Comparison of ENCODE assay signal across 25 cellular contexts in the genomic region with DNA sequence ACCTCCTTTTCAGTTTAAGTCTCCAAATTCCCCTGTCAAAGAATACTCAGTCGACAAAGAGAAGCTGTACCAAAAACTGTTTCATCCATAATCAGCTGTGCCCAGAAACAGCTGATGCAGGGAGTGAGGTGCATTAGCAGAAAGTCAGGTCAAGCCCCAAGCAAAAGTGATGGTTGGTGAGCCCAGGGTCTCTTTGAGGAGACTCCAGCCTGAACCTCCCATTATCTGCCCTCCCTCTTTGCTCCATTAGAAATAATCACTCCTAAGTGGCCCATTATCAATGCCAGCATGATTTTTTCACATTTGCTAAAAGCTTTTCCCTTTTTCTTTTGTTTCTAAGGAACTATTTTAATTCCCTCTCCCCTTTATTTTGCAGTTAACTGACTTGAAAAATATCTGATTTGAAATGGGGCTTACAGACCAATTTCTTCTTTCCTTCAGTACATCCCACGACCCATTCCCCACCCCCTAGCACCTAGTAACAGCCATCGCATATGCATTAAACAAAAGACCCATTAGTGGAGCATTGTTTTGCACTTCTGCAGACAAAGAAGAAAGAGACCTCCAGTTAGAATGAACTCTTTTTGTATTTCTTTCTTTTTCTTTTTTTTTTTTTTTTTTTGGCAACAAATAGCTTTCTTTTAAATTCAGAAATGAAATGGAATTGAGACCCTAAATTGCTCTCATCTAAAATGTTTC.
"Had no signal": no experiment of that assay in that cellular context is flagged by ENCODE, and none has a peak within 500 bp of the region (broad histone marks: within the 10 kb centered on the region; RNA-seq: fewer than 3 reads in every experiment).

No MANE protein-coding gene starts in this region.

- H3K9me3 ChIP-seq: body of pancreas, neutrophil, ovary, prostate gland, spleen, thoracic aorta, vagina had no signal

- H3K4me1 ChIP-seq: body of pancreas, prostate gland, spleen, vagina had no signal

- H3K27me3 Mint-ChIP-seq: activated naive CD8-positive, alpha-beta T cell treated with anti-CD3 and anti-CD28 coated beads, Interleukin-2, amount 50 U/mL, for 24 hours; natural killer cell treated with Interleukin-12 subunit alpha and Interleukin-12 subunit beta and Interleukin-15 and Interleukin-18, amount 100 ng/mL, for 72 hours; type B pancreatic cell had no signal

- H3K4me3 ChIP-seq: body of pancreas, cardiac muscle cell, ovary, prostate gland, spleen, thoracic aorta, vagina had no signal

- H3K27ac ChIP-seq: body of pancreas, cardiac muscle cell, epithelial cell of prostate, neutrophil, ovary, prostate gland, spleen, thoracic aorta, vagina, VCaP had no signal

- H3K27me3 ChIP-seq: body of pancreas, cardiac muscle cell, neutrophil, ovary, spleen, vagina had no signal

- H3K36me3 ChIP-seq: cardiac muscle cell, neutrophil, ovary, prostate gland, spleen, thoracic aorta, vagina had no signal

- H3K4me3 Mint-ChIP-seq: activated CD8-positive, alpha-beta T cell treated with anti-CD3 and anti-CD28 coated beads, Interleukin-2, amount 10 ng/mL, durations not matched to agents 7 days and 5 days; activated naive CD8-positive, alpha-beta T cell treated with anti-CD3 and anti-CD28 coated beads, Interleukin-2, amount 50 U/mL, for 24 hours; activated T-helper 1 cell treated with anti-CD3 and anti-CD28 coated beads, Interleukin-12 subunit alpha, Interleukin-12 subunit beta, Interleukin-2, Interleukin-4 antibody, amounts not matched to agents 30 ng/mL and 10 ng/mL and 1 ng/mL, durations not matched to agents 14 hours and 24 hours and 36 hours; natural killer cell treated with Interleukin-12 subunit alpha and Interleukin-12 subunit beta and Interleukin-15 and Interleukin-18, amount 100 ng/mL, for 72 hours; type B pancreatic cell had no signal

- DNase-seq: activated CD4-positive, alpha-beta T cell treated with anti-CD3 and anti-CD28 coated beads for 1 hour; activated CD4-positive, alpha-beta T cell treated with anti-CD3 and anti-CD28 coated beads, Interleukin-2, amount 50 U/mL, for 1 hour; activated CD8-positive, alpha-beta T cell treated with anti-CD3 and anti-CD28 coated beads, Interleukin-2, amount 10 ng/mL, durations not matched to agents 7 days and 5 days; activated gamma-delta T cell; activated naive CD4-positive, alpha-beta T cell treated with anti-CD3 and anti-CD28 coated beads, Interleukin-2, amount 50 U/mL, for 16 hours; activated naive CD8-positive, alpha-beta T cell treated with anti-CD3 and anti-CD28 coated beads, Interleukin-2, amount 50 U/mL, for 24 hours; anterior cingulate cortex; body of pancreas; cortex of kidney; islet precursor cell; left cardiac atrium; ovary; spleen; stimulated activated CD4-positive, alpha-beta T cell treated with anti-CD3 and anti-CD28 coated beads, Interleukin-4, amount 100 ng/mL, for 1 hour; stimulated activated naive CD4-positive, alpha-beta T cell had no signal

- H3K9me3 Mint-ChIP-seq: activated T-helper 1 cell treated with anti-CD3 and anti-CD28 coated beads, Interleukin-12 subunit alpha, Interleukin-12 subunit beta, Interleukin-2, Interleukin-4 antibody, amounts not matched to agents 30 ng/mL and 10 ng/mL and 1 ng/mL, durations not matched to agents 14 hours and 24 hours and 36 hours; type B pancreatic cell had no signal

- H3K4me1 Mint-ChIP-seq: activated naive CD8-positive, alpha-beta T cell treated with anti-CD3 and anti-CD28 coated beads, Interleukin-2, amount 50 U/mL, for 24 hours had no signal

- H3K27ac Mint-ChIP-seq: activated CD8-positive, alpha-beta T cell treated with anti-CD3 and anti-CD28 coated beads, Interleukin-2, amount 10 ng/mL, durations not matched to agents 7 days and 5 days; activated naive CD8-positive, alpha-beta T cell treated with anti-CD3 and anti-CD28 coated beads, Interleukin-2, amount 50 U/mL, for 24 hours; activated T-helper 1 cell treated with anti-CD3 and anti-CD28 coated beads, Interleukin-12 subunit alpha, Interleukin-12 subunit beta, Interleukin-2, Interleukin-4 antibody, amounts not matched to agents 30 ng/mL and 10 ng/mL and 1 ng/mL, durations not matched to agents 14 hours and 24 hours and 36 hours; natural killer cell treated with Interleukin-12 subunit alpha and Interleukin-12 subunit beta and Interleukin-15 and Interleukin-18, amount 100 ng/mL, for 72 hours; type B pancreatic cell had no signal

- H3K36me3 Mint-ChIP-seq: natural killer cell treated with Interleukin-12 subunit alpha and Interleukin-12 subunit beta and Interleukin-15 and Interleukin-18, amount 100 ng/mL, for 72 hours; type B pancreatic cell had no signal
